Comparison of ENCODE assay signal across 1 cellular context in the genomic region with DNA sequence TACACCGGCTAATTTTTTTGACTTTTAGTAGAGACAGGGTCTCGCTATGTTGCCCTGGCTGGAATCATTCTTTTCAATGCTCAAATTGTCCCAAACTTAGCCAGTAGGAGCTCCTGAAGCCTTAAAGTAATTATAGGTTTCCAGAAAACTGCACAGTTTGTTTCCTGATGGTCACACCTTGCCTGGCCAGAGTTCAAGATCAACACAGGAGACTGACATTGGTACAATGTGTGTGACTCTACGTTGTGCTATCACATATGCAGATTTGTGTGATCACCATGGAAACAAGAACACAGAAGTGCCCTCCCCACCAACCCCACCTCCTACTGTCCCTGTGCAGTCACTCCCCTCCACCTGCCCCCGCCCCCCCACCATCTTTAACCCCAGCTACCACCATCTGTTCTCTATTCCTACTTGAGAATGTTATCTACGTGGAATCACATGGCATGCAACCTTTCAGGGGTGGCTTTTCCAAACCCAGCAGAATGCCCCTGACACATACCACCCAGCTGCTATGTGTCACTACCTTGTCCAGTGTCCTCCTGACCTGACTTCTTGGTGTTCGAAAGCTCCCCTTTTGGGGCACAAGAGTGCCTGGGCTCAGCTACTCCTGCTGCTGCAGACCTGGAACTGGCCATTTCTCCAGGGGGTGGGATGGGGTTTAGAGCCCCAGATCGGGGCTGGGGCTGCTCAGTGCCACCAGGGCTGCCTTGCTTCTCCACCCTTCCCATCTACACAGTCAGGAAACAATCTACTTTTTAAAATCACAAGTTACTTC.
TF ChIP-seq lines count a peak whose summit lies in the region.

No MANE protein-coding gene starts in this region.

TF ChIP-seq in GM12878, 131 proteins besides CTCF, POLR2A, EP300 and RAD21:
- TF ChIP-seq STAT3 (IDR thresholded peaks at IDR 0.05; ENCODE audit: low read depth, low read length) (no peak), MTA3 (IDR thresholded peaks at IDR 0.05; ENCODE audit: borderline replicate concordance, low read length) (no peak), MXI1 (IDR thresholded peaks at IDR 0.05; ENCODE audit: low read depth, low read length) (no peak), NRF1 (conservative IDR thresholded peaks at IDR 0.05; ENCODE audit: low read depth, low read length) (no peak), CHD2 (IDR thresholded peaks at IDR 0.05; ENCODE audit: borderline replicate concordance, low read depth, low read length) (no peak), STAT1 (conservative IDR thresholded peaks at IDR 0.05) (no peak), GATAD2B (conservative IDR thresholded peaks at IDR 0.05; ENCODE audit: low read depth) (no peak), RBBP5 (conservative IDR thresholded peaks at IDR 0.05) (no peak), MEF2A (IDR thresholded peaks at IDR 0.05; ENCODE audit: insufficient read depth, low read depth, low read length) (no peak), TBL1XR1 (IDR thresholded peaks at IDR 0.05; ENCODE audit: low read depth, low read length) (no peak), MYB (IDR thresholded peaks at IDR 0.05; ENCODE audit: borderline replicate concordance, low read depth, low read length) (no peak), BRCA1 (IDR thresholded peaks at IDR 0.05; ENCODE audit: low read depth, low read length) (no peak), MYC (IDR thresholded peaks at IDR 0.05; ENCODE audit: insufficient read depth, insufficient read length, insufficient replicate concordance, low read length, severe bottlenecking) (no peak), FOXK2 (IDR thresholded peaks at IDR 0.05) (no peak), SMAD1 (IDR thresholded peaks at IDR 0.05; ENCODE audit: low read depth, partially characterized antibody) (no peak), ZBED1 (IDR thresholded peaks at IDR 0.05; ENCODE audit: borderline replicate concordance) (no peak)
- TF ChIP-seq, protein P1, sequence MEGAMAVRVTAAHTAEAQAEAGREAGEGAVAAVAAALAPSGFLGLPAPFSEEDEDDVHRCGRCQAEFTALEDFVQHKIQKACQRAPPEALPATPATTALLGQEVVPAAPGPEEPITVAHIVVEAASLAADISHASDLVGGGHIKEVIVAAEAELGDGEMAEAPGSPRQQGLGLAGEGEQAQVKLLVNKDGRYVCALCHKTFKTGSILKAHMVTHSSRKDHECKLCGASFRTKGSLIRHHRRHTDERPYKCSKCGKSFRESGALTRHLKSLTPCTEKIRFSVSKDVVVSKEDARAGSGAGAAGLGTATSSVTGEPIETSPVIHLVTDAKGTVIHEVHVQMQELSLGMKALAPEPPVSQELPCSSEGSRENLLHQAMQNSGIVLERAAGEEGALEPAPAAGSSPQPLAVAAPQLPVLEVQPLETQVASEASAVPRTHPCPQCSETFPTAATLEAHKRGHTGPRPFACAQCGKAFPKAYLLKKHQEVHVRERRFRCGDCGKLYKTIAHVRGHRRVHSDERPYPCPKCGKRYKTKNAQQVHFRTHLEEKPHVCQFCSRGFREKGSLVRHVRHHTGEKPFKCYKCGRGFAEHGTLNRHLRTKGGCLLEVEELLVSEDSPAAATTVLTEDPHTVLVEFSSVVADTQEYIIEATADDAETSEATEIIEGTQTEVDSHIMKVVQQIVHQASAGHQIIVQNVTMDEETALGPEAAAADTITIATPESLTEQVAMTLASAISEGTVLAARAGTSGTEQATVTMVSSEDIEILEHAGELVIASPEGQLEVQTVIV (IDR thresholded peaks at IDR 0.05; ENCODE audit: borderline replicate concordance, partially characterized antibody) = no peak
- TF ChIP-seq, protein P2, sequence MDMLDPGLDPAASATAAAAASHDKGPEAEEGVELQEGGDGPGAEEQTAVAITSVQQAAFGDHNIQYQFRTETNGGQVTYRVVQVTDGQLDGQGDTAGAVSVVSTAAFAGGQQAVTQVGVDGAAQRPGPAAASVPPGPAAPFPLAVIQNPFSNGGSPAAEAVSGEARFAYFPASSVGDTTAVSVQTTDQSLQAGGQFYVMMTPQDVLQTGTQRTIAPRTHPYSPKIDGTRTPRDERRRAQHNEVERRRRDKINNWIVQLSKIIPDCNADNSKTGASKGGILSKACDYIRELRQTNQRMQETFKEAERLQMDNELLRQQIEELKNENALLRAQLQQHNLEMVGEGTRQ (IDR thresholded peaks at IDR 0.05; ENCODE audit: borderline replicate concordance, low read depth, low read length) = no peak
- TF ChIP-seq, protein P3, sequence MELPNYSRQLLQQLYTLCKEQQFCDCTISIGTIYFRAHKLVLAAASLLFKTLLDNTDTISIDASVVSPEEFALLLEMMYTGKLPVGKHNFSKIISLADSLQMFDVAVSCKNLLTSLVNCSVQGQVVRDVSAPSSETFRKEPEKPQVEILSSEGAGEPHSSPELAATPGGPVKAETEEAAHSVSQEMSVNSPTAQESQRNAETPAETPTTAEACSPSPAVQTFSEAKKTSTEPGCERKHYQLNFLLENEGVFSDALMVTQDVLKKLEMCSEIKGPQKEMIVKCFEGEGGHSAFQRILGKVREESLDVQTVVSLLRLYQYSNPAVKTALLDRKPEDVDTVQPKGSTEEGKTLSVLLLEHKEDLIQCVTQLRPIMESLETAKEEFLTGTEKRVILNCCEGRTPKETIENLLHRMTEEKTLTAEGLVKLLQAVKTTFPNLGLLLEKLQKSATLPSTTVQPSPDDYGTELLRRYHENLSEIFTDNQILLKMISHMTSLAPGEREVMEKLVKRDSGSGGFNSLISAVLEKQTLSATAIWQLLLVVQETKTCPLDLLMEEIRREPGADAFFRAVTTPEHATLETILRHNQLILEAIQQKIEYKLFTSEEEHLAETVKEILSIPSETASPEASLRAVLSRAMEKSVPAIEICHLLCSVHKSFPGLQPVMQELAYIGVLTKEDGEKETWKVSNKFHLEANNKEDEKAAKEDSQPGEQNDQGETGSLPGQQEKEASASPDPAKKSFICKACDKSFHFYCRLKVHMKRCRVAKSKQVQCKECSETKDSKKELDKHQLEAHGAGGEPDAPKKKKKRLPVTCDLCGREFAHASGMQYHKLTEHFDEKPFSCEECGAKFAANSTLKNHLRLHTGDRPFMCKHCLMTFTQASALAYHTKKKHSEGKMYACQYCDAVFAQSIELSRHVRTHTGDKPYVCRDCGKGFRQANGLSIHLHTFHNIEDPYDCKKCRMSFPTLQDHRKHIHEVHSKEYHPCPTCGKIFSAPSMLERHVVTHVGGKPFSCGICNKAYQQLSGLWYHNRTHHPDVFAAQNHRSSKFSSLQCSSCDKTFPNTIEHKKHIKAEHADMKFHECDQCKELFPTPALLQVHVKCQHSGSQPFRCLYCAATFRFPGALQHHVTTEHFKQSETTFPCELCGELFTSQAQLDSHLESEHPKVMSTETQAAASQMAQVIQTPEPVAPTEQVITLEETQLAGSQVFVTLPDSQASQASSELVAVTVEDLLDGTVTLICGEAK (IDR thresholded peaks at IDR 0.05; ENCODE audit: borderline replicate concordance) = no peak
